Comparison of ENCODE assay signal across 1 cellular context in genomic region chr1:17125756-17126237, GRCh38.
TF ChIP-seq lines count a peak whose summit lies in the region.

No MANE protein-coding gene starts in this region.

TF ChIP-seq in K562, 482 proteins besides CTCF, POLR2A, EP300 and RAD21 (continued from another document and continues in another):
- TF ChIP-seq BCLAF1 (IDR thresholded peaks at IDR 0.05; ENCODE audit: borderline replicate concordance in 1 of 2, control insufficient read depth in 1 of 2, low read depth in 2 of 2, low read length in 1 of 2) (no peak), RAD51 (IDR thresholded peaks at IDR 0.05; ENCODE audit: borderline replicate concordance, low read depth) (no peak), ZNF212 (CRISPR knock-in tag; IDR thresholded peaks at IDR 0.05) (no peak), TCFL5 (CRISPR knock-in tag; conservative IDR thresholded peaks at IDR 0.05) (no peak), RBBP5 (IDR thresholded peaks at IDR 0.05; ENCODE audit: borderline replicate concordance, insufficient read depth, low read length, poor library complexity, severe bottlenecking) (no peak), IFI16 (CRISPR knock-in tag; IDR thresholded peaks at IDR 0.05) (no peak), CREB3L1 (IDR thresholded peaks at IDR 0.05; ENCODE audit: borderline replicate concordance, low read depth) (no peak), WHSC1 (IDR thresholded peaks at IDR 0.05; ENCODE audit: low read length) (no peak), ELF4 (CRISPR knock-in tag; IDR thresholded peaks at IDR 0.05) (no peak), RB1 (IDR thresholded peaks at IDR 0.05; ENCODE audit: low read depth) (peak; percentile 70; the same call in 1 of the 2 replicates), SP2 (IDR thresholded peaks at IDR 0.05; ENCODE audit: extremely low read depth, low read depth, low read length, poor library complexity, severe bottlenecking) (no peak), BRD9 (IDR thresholded peaks at IDR 0.05; ENCODE audit: low read depth, partially characterized antibody) (peak; percentile 97), IRF9 (tag; IDR thresholded peaks at IDR 0.05) (no peak), ZBTB26 (CRISPR knock-in tag; IDR thresholded peaks at IDR 0.05) (no peak), POLR2AphosphoS2 (IDR thresholded peaks at IDR 0.05; ENCODE audit: low read length) (no peak), CBFA2T2 (conservative IDR thresholded peaks at IDR 0.05) (no peak), TCF7 (IDR thresholded peaks at IDR 0.05; ENCODE audit: borderline replicate concordance) (no peak), HDGF (IDR thresholded peaks at IDR 0.05) (no peak), ZNF507 (tag; conservative IDR thresholded peaks at IDR 0.05) (no peak), ZNF398 (CRISPR knock-in tag; IDR thresholded peaks at IDR 0.05) (no peak), MTA2 (IDR thresholded peaks at IDR 0.05; ENCODE audit: low read depth) (no peak), KDM1A (IDR thresholded peaks at IDR 0.05) (no peak), ZNF263 (CRISPR knock-in tag; IDR thresholded peaks at IDR 0.05; ENCODE audit: borderline replicate concordance) (peak; percentile 34; the same call in 1 of the 2 replicates), PBX2 (CRISPR knock-in tag; IDR thresholded peaks at IDR 0.05; ENCODE audit: low read depth) (no peak), PBX2 (tag; conservative IDR thresholded peaks at IDR 0.05; ENCODE audit: low read depth) (no peak), CCAR2 (IDR thresholded peaks at IDR 0.05; ENCODE audit: low read depth, low read length) (no peak), TFAP4 (CRISPR knock-in tag; IDR thresholded peaks at IDR 0.05; ENCODE audit: borderline replicate concordance) (no peak), GABPB2 (CRISPR knock-in tag; conservative IDR thresholded peaks at IDR 0.05) (no peak), ZNF280A (IDR thresholded peaks at IDR 0.05; ENCODE audit: low read depth, partially characterized antibody) (no peak), RBM15 (IDR thresholded peaks at IDR 0.05; ENCODE audit: insufficient read depth, low read length) (no peak), MEIS2 (IDR thresholded peaks at IDR 0.05; ENCODE audit: partially characterized antibody) (no peak), GTF2F1 (IDR thresholded peaks at IDR 0.05; ENCODE audit: low read depth, low read length) (no peak), HDAC3 (IDR thresholded peaks at IDR 0.05; ENCODE audit: borderline replicate concordance, partially characterized antibody) (no peak), MAFG (tag; conservative IDR thresholded peaks at IDR 0.05) (no peak), SMAD2 (IDR thresholded peaks at IDR 0.05; ENCODE audit: low read depth, low read length) (no peak), TAL1 (IDR thresholded peaks at IDR 0.05) (no peak), ZNF24 (IDR thresholded peaks at IDR 0.05) (0 out of 2 replicates have a peak, but pooled peaks have one; percentile 24), RBM14 (IDR thresholded peaks at IDR 0.05; ENCODE audit: borderline replicate concordance, insufficient read depth, low read depth, low read length) (no peak), JUND (IDR thresholded peaks at IDR 0.05; ENCODE audit: borderline replicate concordance, low read depth, low read length) (peak; percentile 44; the same call in 1 of the 2 replicates), JUND (tag; IDR thresholded peaks at IDR 0.05; ENCODE audit: borderline replicate concordance, low read depth, low read length) (no peak; the same call in 2 of the 3 replicates), ZNF143 (CRISPR knock-in tag; IDR thresholded peaks at IDR 0.05) (no peak), BHLHE40 (IDR thresholded peaks at IDR 0.05; ENCODE audit: low read length) (peak; percentile 32; the same call in 1 of the 2 replicates), ZBTB17 (CRISPR knock-in tag; IDR thresholded peaks at IDR 0.05) (no peak)
